Comparison of ENCODE assay signal across 19 cellular contexts in genomic region chr5:150117945-150118560, GRCh38. TPM values are rescaled to one million over a fixed set of nuclear protein-coding genes. Genes with fewer than 3 reads are reported as not detected.
DNase-seq lines count a peak whose midpoint lies in the region; ATAC-seq, FAIRE-seq and TF ChIP-seq lines count a peak whose summit lies in the region.
"Had no signal": no experiment of that assay in that cellular context is flagged by ENCODE, and none has a peak within 500 bp of the region (broad histone marks: within the 10 kb centered on the region; RNA-seq: fewer than 3 reads in every experiment).

No MANE protein-coding gene starts in this region.

- no peak overlapping the region for H3K23ac ChIP-seq in H9 (ENCODE audit: insufficient read length, low read depth, low read length)
- H3K23ac ChIP-seq in H1 (ENCODE audit: insufficient read length): no peak overlapping the region

- no peak overlapping the region for H3K18ac ChIP-seq in H9 (ENCODE audit: insufficient read length, low read depth, low read length)
- no peak overlapping the region for H3K18ac ChIP-seq in H1 (ENCODE audit: extremely low read depth, low read length)

- H3K4me1 Mint-ChIP-seq in H9: peaks cover 13 to 24% of the 10 kb centered on the region in 2 experiments
- H3K4me1 Mint-ChIP-seq: CD4-positive, alpha-beta memory T cell had no signal

- H2AK5ac ChIP-seq in H9 (ENCODE audit: insufficient read length, low read length) (no peak overlapping the region), H1 (ENCODE audit: low read depth, low read length) (no peak overlapping the region)

- TF ChIP-seq CTCF in H9 (conservative IDR thresholded peaks at IDR 0.05) (no peak), H1 (IDR thresholded peaks at IDR 0.05; ENCODE audit: control extremely low read depth in 1 of 3, insufficient read depth in 1 of 3, low read depth in 1 of 3, low read length in 3 of 3) (no peak), osteoblast (IDR thresholded peaks at IDR 0.05; ENCODE audit: extremely low read depth, low read depth, low read length) (no peak)

- no peak for TF ChIP-seq POLR2A in H1 (IDR thresholded peaks at IDR 0.05; ENCODE audit: control extremely low read depth in 1 of 2, low read depth in 2 of 2, low read length in 2 of 2)

- no peaks in the 10 kb centered on the region for H3K36me3 Mint-ChIP-seq in H9 (ENCODE audit: insufficient read depth in 1 of 3, low read depth in 3 of 3)
- H3K36me3 Mint-ChIP-seq: CD4-positive, alpha-beta memory T cell had no signal

- H2BK20ac ChIP-seq in H9 (ENCODE audit: low read depth, low read length, poor library complexity, severe bottlenecking) (no peak overlapping the region), H1 (ENCODE audit: low read length) (no peak overlapping the region)

- no peak for FAIRE-seq in H1 (lab: Jason Lieb, UNC)
- FAIRE-seq in small intestine (lab: Jason Lieb, UNC): no peak

- H2BK12ac ChIP-seq in H9 (ENCODE audit: insufficient read length, low read depth, low read length) (no peak overlapping the region), H1 (ENCODE audit: low read depth, low read length) (no peak overlapping the region)

- H4K5ac ChIP-seq in H9 (ENCODE audit: insufficient read length, low read depth, low read length) (no peak overlapping the region), H1 (ENCODE audit: insufficient read length, low read depth, low read length) (no peak overlapping the region)

- H3K4me1 ChIP-seq in H9 (ENCODE audit: insufficient read depth, low read length) (no peaks in the 10 kb centered on the region), H1 (replicated peaks in 1 of 4; ENCODE audit: control insufficient read depth in 3 of 4, insufficient read depth in 4 of 4, low read length in 3 of 4) (peaks cover 0 to 7% (median 4%) of the 10 kb centered on the region in 4 experiments; a peak in 4 of 7 replicates), osteoblast (ENCODE audit: insufficient read depth, low read length) (peaks cover 9% of the 10 kb centered on the region), small intestine (ENCODE audit: control insufficient read depth in 2 of 2, insufficient read depth in 1 of 2, low read depth in 1 of 2, low read length in 1 of 2) (no peaks in the 10 kb centered on the region)

- H3K4me3 ChIP-seq in H1 (ENCODE audit: extremely low read depth in 1 of 4, insufficient read depth in 2 of 4, low read depth in 3 of 4, low read length in 4 of 4) (no peak overlapping the region), osteoblast (ENCODE audit: insufficient read depth, low read length) (no peak overlapping the region), small intestine (ENCODE audit: low read depth in 1 of 2, low read length in 2 of 2) (no peak overlapping the region)
- H3K4me3 ChIP-seq: MG63 had no signal

- no peaks in the 10 kb centered on the region for H3K27me3 ChIP-seq in H9 (ENCODE audit: insufficient read depth, low read length)
- no peaks in the 10 kb centered on the region for H3K27me3 ChIP-seq in H1 (replicated peaks in 1 of 4; ENCODE audit: control insufficient read depth in 3 of 4, extremely low read depth in 1 of 4, insufficient read depth in 3 of 4, low read length in 3 of 4)
- H3K27me3 ChIP-seq in osteoblast (ENCODE audit: insufficient read depth, low read length): no peaks in the 10 kb centered on the region
- H3K27me3 ChIP-seq in small intestine (ENCODE audit: control insufficient read depth in 2 of 2, insufficient read depth in 2 of 2, low read length in 2 of 2): no peaks in the 10 kb centered on the region
- H3K27me3 ChIP-seq: BE2C, MG63 had no signal

- POLR2A ChIA-PET in H1 (lab: Charles Lee; ENCODE audit: partially characterized antibody): interaction anchor here (0.7 to 1.3 kb wide), 2 partner anchors 185 to 801 kb away, joined by 3 to 4 read pairs; no protein-coding TSS in a partner anchor

- H3K14ac ChIP-seq in H9 (ENCODE audit: insufficient read depth, low read length): no peak overlapping the region
- H3K14ac ChIP-seq in H1 (ENCODE audit: insufficient read length): no peak overlapping the region

- H3K27me3 Mint-ChIP-seq in H9 (ENCODE audit: low read depth): peaks cover 9% of the 10 kb centered on the region
- H3K27me3 Mint-ChIP-seq: CD4-positive, alpha-beta memory T cell had no signal

- no peak overlapping the region for H2AFZ ChIP-seq in H9 (ENCODE audit: low read length)
- no peak overlapping the region for H2AFZ ChIP-seq in H1 (ENCODE audit: low read length)
- H2AFZ ChIP-seq in osteoblast (ENCODE audit: low read length): no peak overlapping the region

- H3K23me2 ChIP-seq in H9 (ENCODE audit: insufficient read length, low read depth, low read length, poor library complexity, severe bottlenecking): no peaks in the 10 kb centered on the region
- H3K23me2 ChIP-seq in H1 (ENCODE audit: low read depth, low read length): no peaks in the 10 kb centered on the region

- H3T11ph ChIP-seq in H9 (ENCODE audit: low read length): no peak overlapping the region

- CTCF ChIA-PET in H1 (lab: Charles Lee; ENCODE audit: partially characterized antibody): interaction anchor here (0.6 to 16.9 kb wide), 15 partner anchors 8 to 434 kb away, joined by 3 to 188 read pairs (median 4); no protein-coding TSS in a partner anchor

- WGBS in H9 (ENCODE audit: extremely low coverage, insufficient read length, low lambda C conversion rate): no CpG with 5 or more reads among the region's 9 CpGs
- 84% methylated on average over 9 of the region's 9 CpGs; no CpG with 5 or more reads in 1 of the 2 experiments for WGBS in H1 (ENCODE audit: extremely low coverage in 1 of 2, insufficient coverage in 1 of 2, insufficient read length in 1 of 2, insufficient replicate concordance in 2 of 2, low coverage in 1 of 2, low lambda C conversion rate in 2 of 2, missing lambda C conversion rate in 1 of 2), 2 experiments
- WGBS in small intestine, 3 donors: 84 to 86% (median 85%) methylated on average over 9 of the region's 9 CpGs

- H3K9me3 ChIP-seq in H9 (ENCODE audit: control insufficient read depth, low read depth, low read length) (no peaks in the 10 kb centered on the region), H1 (ENCODE audit: insufficient read depth in 2 of 2, low read depth in 1 of 2, low read length in 1 of 2) (no peaks in the 10 kb centered on the region), osteoblast (ENCODE audit: low read depth, low read length) (no peaks in the 10 kb centered on the region), small intestine (ENCODE audit: control insufficient read depth, low read depth) (no peaks in the 10 kb centered on the region)
- H3K9me3 ChIP-seq: BE2C, MG63 had no signal

- no peak overlapping the region for H3K4me2 ChIP-seq in H9 (ENCODE audit: insufficient read depth, insufficient read length, low read length)
- H3K4me2 ChIP-seq in H1 (ENCODE audit: insufficient read depth in 1 of 2, low read depth in 2 of 2, low read length in 2 of 2): no peak overlapping the region
- no peak overlapping the region for H3K4me2 ChIP-seq in osteoblast (ENCODE audit: insufficient read depth, low read length)

- H3K56ac ChIP-seq in H9 (ENCODE audit: insufficient read length, low read depth, low read length) (no peak overlapping the region), H1 (replicated peaks; ENCODE audit: insufficient read length, low read depth, low read length) (no peak overlapping the region)

- H3K4me3 Mint-ChIP-seq in H9: no peak overlapping the region
- H3K4me3 Mint-ChIP-seq: CD4-positive, alpha-beta memory T cell had no signal

- H3K4ac ChIP-seq in H9 (ENCODE audit: low read depth, low read length): no peak overlapping the region
- H3K4ac ChIP-seq in H1 (replicated peaks; ENCODE audit: insufficient read length, low read depth, low read length): no peak overlapping the region

- H3K9ac ChIP-seq in H9 (ENCODE audit: extremely low read depth, insufficient read length, low read length) (no peak overlapping the region), H1 (replicated peaks in 1 of 4; ENCODE audit: extremely low read depth in 1 of 4, low read depth in 3 of 4, low read length in 3 of 4) (no peak overlapping the region)

- H2BK120ac ChIP-seq in H9 (ENCODE audit: low read depth, low read length, poor library complexity, severe bottlenecking) (no peak overlapping the region), H1 (replicated peaks; ENCODE audit: low read depth, low read length) (no peak overlapping the region)

- no peaks in the 10 kb centered on the region for H3K36me3 ChIP-seq in H1 (ENCODE audit: control insufficient read depth in 2 of 4, insufficient read depth in 4 of 4, low read length in 3 of 4)
- H3K36me3 ChIP-seq in osteoblast (ENCODE audit: insufficient read depth, low read length): peaks cover 95% of the 10 kb centered on the region
- H3K36me3 ChIP-seq in small intestine (ENCODE audit: control insufficient read depth in 2 of 2, insufficient read depth in 2 of 2, low read length in 2 of 2): no peaks in the 10 kb centered on the region

- H3K27ac ChIP-seq in H9 (ENCODE audit: insufficient read length, low read depth, low read length) (no peak overlapping the region), H1 (ENCODE audit: low read depth, low read length) (no peak overlapping the region), osteoblast (ENCODE audit: low read depth, low read length) (no peak overlapping the region), small intestine (ENCODE audit: low read depth in 1 of 2, low read length in 1 of 2) (no peak overlapping the region)

- no peak overlapping the region for H2BK15ac ChIP-seq in H9 (ENCODE audit: low read depth, low read length)
- H2BK15ac ChIP-seq in H1 (ENCODE audit: low read length): no peak overlapping the region

- H3K79me2 ChIP-seq in H9 (ENCODE audit: insufficient read depth, low read length) (no peaks in the 10 kb centered on the region), H1 (ENCODE audit: control insufficient read depth in 1 of 2, insufficient read depth in 2 of 2, low read length in 2 of 2) (no peaks in the 10 kb centered on the region), osteoblast (ENCODE audit: insufficient read depth, low read length) (no peaks in the 10 kb centered on the region)

- TF ChIP-seq RAD21 in H1 (IDR thresholded peaks at IDR 0.05 in 1 of 2, conservative IDR thresholded peaks at IDR 0.05 in 1 of 2; ENCODE audit: low read depth in 2 of 2, low read length in 2 of 2): no peak

- H3K27ac Mint-ChIP-seq in H9: no peak overlapping the region
- H3K27ac Mint-ChIP-seq: CD4-positive, alpha-beta memory T cell had no signal

- no peaks in the 10 kb centered on the region for H4K20me1 ChIP-seq in H9 (ENCODE audit: control insufficient read depth, insufficient read depth, insufficient read length)
- H4K20me1 ChIP-seq in H1 (replicated peaks in 1 of 2; ENCODE audit: control insufficient read depth in 1 of 2, insufficient read depth in 2 of 2, low read length in 2 of 2): peaks cover 0 to 3% of the 10 kb centered on the region in 2 experiments
- no peaks in the 10 kb centered on the region for H4K20me1 ChIP-seq in osteoblast (ENCODE audit: insufficient read depth, low read length)

- TF ChIP-seq EP300 in H1 (IDR thresholded peaks at IDR 0.05; ENCODE audit: borderline replicate concordance in 1 of 2, low read depth in 2 of 2, low read length in 2 of 2): no peak

- H4K91ac ChIP-seq in H9 (ENCODE audit: insufficient read length, low read depth, low read length) (no peak overlapping the region), H1 (replicated peaks; ENCODE audit: insufficient read length, low read length) (no peak overlapping the region)

- no peaks in the 10 kb centered on the region for H3K79me1 ChIP-seq in H9 (ENCODE audit: insufficient read depth, low read depth, low read length, poor library complexity, severe bottlenecking)
- H3K79me1 ChIP-seq in H1 (ENCODE audit: low read depth, low read length): no peaks in the 10 kb centered on the region

- ATAC-seq in GM19463 (IDR thresholded peaks at IDR 0.05; ENCODE audit: unreplicated experiment): no peak
- ATAC-seq: Panc1 had no signal

- H2BK5ac ChIP-seq in H9 (ENCODE audit: insufficient read length, low read length) (no peak overlapping the region), H1 (ENCODE audit: low read depth, low read length) (no peak overlapping the region)

- H4K8ac ChIP-seq in H9 (replicated peaks; ENCODE audit: insufficient read length, low read depth, low read length) (no peak overlapping the region), H1 (ENCODE audit: extremely low read depth, insufficient read depth, low read length) (0 out of 2 replicates have a peak overlapping the region, but pooled peaks have one; percentile 12)

- peak; percentile 3 for DNase-seq in EH (ENCODE audit: low read depth)
- peak; percentile 16 for DNase-seq in H9
- no peak for DNase-seq in H1 (ENCODE audit: low read depth in 1 of 2, low spot score in 2 of 2)
- DNase-seq in osteoblast (ENCODE audit: insufficient read length, low spot score, missing footprints): peak; percentile 58
- DNase-seq in NCI-H524 (lab: John Stamatoyannopoulos, UW): no peak
- no peak for DNase-seq in small intestine
- DNase-seq in GDM1 (lab: John Stamatoyannopoulos, UW): no peak
- DNase-seq: BE2C; CD4-positive, alpha-beta memory T cell; DND-41; HCEC 1CT; MG63; NCI-H1092 treated with DMSO at 0.1 percent for 48 hours; NCI-H1694; NCI-H345; NCI-H748 treated with DMSO at 0.1 percent for 48 hours; SHP77 had no signal

- no peaks in the 10 kb centered on the region for H3K9me3 Mint-ChIP-seq in H9
- H3K9me3 Mint-ChIP-seq: CD4-positive, alpha-beta memory T cell had no signal

RNA-seq across cellular contexts. Expression of gene CSF1R, which starts 31.7 kb away (rescaled TPM):
- total RNA-seq in H9 (2021): 0.13 TPM in 1 of 2 replicates, not detected in the other
- not detected in 2 replicates for total RNA-seq in H1 (2021; fragmentation: NEBNext Ultra II Directional; extraction: Animal tissue kit (Norgen Biotek cat#: 25700))
- 0.12 TPM in 1 of 2 replicates, not detected in the other for polyA plus RNA-seq in H1 (2011; rRNA removed)
- not detected for polyA plus RNA-seq in H1 (2011; cell fraction: cytosol; rRNA removed)
- not detected for polyA plus RNA-seq in H1 (2011; cell fraction: nucleus; rRNA removed)
- 0.14 TPM in 1 of 4 replicates, not detected in the others for polyA plus RNA-seq in H1 (2012, experiment 1 of 2)
- 0.08 TPM for polyA plus RNA-seq in H1 (2012, experiment 2 of 2)
- 0.08 TPM for polyA plus RNA-seq in H1 (2013, experiment 1 of 2)
- polyA plus RNA-seq in H1 (2013, experiment 2 of 2): 0.04 TPM
- polyA minus RNA-seq in H1 (2011; rRNA and poly(A)+ RNA removed): not detected in 2 replicates
- polyA minus RNA-seq in H1 (2011; cell fraction: cytosol; rRNA and poly(A)+ RNA removed): not detected
- polyA minus RNA-seq in H1 (2011; cell fraction: nucleus; rRNA and poly(A)+ RNA removed): not detected
- total RNA-seq in osteoblast: 0.36 and 0.88 TPM in 2 replicates
- polyA plus RNA-seq in small intestine: 1 to 10 TPM; 4.1 to 7.2 (median 4.9) TPM

RNA-seq across cellular contexts. Expression of gene PDGFRB, which starts 37.6 kb away (rescaled TPM):
- total RNA-seq in H9 (2021) (2.2 and 3.9 TPM in 2 replicates), osteoblast (531 and 567 TPM in 2 replicates)
- 13.7 and 15.9 TPM in 2 replicates for total RNA-seq in H1 (2021; fragmentation: NEBNext Ultra II Directional; extraction: Animal tissue kit (Norgen Biotek cat#: 25700))
- polyA plus RNA-seq in H1 (2011; rRNA removed) (4.2 and 5.9 TPM in 2 replicates), small intestine (10 to 100 TPM in 1 of 3 donors, 1 to 10 TPM in 1, under 1 TPM in 1; 0.45 to 31.6 (median 1.6) TPM)
- polyA plus RNA-seq in H1 (2011; cell fraction: cytosol; rRNA removed): 3.6 TPM
- 12.1 TPM for polyA plus RNA-seq in H1 (2011; cell fraction: nucleus; rRNA removed)
- polyA plus RNA-seq in H1 (2012, experiment 1 of 2): 4.0 to 5.6 TPM (median 5.0 TPM) in 4 replicates
- 3.9 TPM for polyA plus RNA-seq in H1 (2012, experiment 2 of 2)
- 14.2 TPM for polyA plus RNA-seq in H1 (2013, experiment 1 of 2)
- 15.0 TPM for polyA plus RNA-seq in H1 (2013, experiment 2 of 2)
- polyA minus RNA-seq in H1 (2011; rRNA and poly(A)+ RNA removed): 15.1 and 15.7 TPM in 2 replicates
- 6.9 TPM for polyA minus RNA-seq in H1 (2011; cell fraction: cytosol; rRNA and poly(A)+ RNA removed)
- 21.7 TPM for polyA minus RNA-seq in H1 (2011; cell fraction: nucleus; rRNA and poly(A)+ RNA removed)
- total RNA-seq: CD4-positive, alpha-beta memory T cell had no signal
- polyA plus RNA-seq: CD4-positive, alpha-beta memory T cell had no signal

RNA-seq across cellular contexts. Expression of gene CDX1, which starts 48.5 kb away (rescaled TPM):
- total RNA-seq in H9 (2021): 0.22 TPM in 1 of 2 replicates, not detected in the other
- not detected in 2 replicates for total RNA-seq in H1 (2021; fragmentation: NEBNext Ultra II Directional; extraction: Animal tissue kit (Norgen Biotek cat#: 25700))
- 0.06 TPM in 1 of 2 replicates, not detected in the other for polyA plus RNA-seq in H1 (2011; rRNA removed)
- polyA plus RNA-seq in H1 (2011; cell fraction: cytosol; rRNA removed): not detected
- not detected for polyA plus RNA-seq in H1 (2011; cell fraction: nucleus; rRNA removed)
- not detected in 4 replicates for polyA plus RNA-seq in H1 (2012, experiment 1 of 2)
- polyA plus RNA-seq in H1 (2012, experiment 2 of 2): 0.13 TPM
- polyA plus RNA-seq in H1 (2013, experiment 1 of 2): 0.06 TPM
- 0.04 TPM for polyA plus RNA-seq in H1 (2013, experiment 2 of 2)
- polyA minus RNA-seq in H1 (2011; rRNA and poly(A)+ RNA removed): not detected in 2 replicates
- not detected for polyA minus RNA-seq in H1 (2011; cell fraction: cytosol; rRNA and poly(A)+ RNA removed)
- not detected for polyA minus RNA-seq in H1 (2011; cell fraction: nucleus; rRNA and poly(A)+ RNA removed)
- 0.29 and 0.36 TPM in 2 replicates for total RNA-seq in osteoblast
- polyA plus RNA-seq in small intestine: 100 to 1,000 TPM; 205 to 238 (median 219) TPM
- total RNA-seq: CD4-positive, alpha-beta memory T cell had no signal
- polyA plus RNA-seq: CD4-positive, alpha-beta memory T cell had no signal

Comparison
In these comparisons a context has a peak if more than half of its experiments do, and no peak if none do; other contexts are left out.
1. DNase-seq: peak in EH (single experiment), H9 (single experiment) and osteoblast (single experiment); none in H1 (0 of 2), NCI-H524 (0 of 2), small intestine (single experiment) and GDM1 (single experiment).
2. RNA of gene PDGFRB, which starts 37.6 kb away (total RNA-seq): 531 to 567 TPM in osteoblast; 13.7 to 15.9 TPM in H1 and 2.2 to 3.9 TPM in H9; every median in the first group is over 10 times any median in the second.